8 cellular contexts compared by ENCODE assay signal in the genomic region with DNA sequence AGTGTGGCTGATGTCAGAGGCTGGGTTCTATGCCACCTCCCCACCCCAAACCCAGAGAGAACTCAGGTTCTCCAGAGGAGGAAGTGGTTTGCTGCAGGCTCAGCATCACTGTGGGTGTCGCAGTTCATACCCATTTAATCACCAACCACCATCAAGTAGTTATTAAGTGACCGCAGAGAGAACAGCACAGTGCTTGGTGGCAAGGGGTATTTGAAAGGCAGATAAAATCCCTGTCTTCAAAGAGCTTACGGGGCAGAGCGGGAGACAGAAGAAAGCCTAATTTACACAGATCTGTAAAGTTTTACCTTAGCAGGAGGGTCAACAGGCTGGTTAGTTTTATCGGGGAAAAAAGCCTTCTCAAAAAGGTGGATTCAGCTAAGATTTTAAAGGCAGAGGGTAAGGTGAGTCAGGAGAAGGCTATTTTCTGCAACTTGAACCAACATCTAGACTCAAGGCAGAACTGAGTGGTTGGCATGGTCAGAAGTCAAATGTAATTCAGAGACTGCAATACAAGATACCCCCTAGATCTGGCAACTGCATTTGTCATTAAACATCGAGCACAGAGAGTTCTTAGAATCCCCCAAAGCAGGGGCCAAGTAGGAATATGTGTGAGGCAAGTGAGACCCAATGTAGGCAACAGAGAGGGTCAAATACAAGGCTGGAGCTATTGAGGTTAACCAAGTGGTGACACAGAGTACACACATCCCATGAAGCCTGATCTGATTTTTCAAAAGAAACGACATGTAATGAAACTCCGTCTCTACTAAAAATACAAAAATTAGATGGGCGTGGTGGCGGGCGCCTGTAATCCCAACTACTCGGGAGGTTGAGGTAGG. TPM values are rescaled to one million over a fixed set of nuclear protein-coding genes. Genes with fewer than 3 reads are reported as not detected.
DNase-seq lines count a peak whose midpoint lies in the region; ATAC-seq and TF ChIP-seq lines count a peak whose summit lies in the region.

No MANE protein-coding gene starts in this region.

- H3K4me3 ChIP-seq in uterus: no peak overlapping the region

- H3K9me3 ChIP-seq in uterus: no peaks in the 10 kb centered on the region

- intact Hi-C loops in uterus (cut with DNase I; ENCODE audit: low total_unique reads): no loop called here

- H3K36me3 ChIP-seq in uterus: no peaks in the 10 kb centered on the region

- TF ChIP-seq CTCF in uterus (IDR thresholded peaks at IDR 0.05): no peak

- no peaks in the 10 kb centered on the region for H3K27me3 ChIP-seq in uterus

- TF ChIP-seq POLR2A in uterus (IDR thresholded peaks at IDR 0.05): no peak

- H3K4me1 ChIP-seq in uterus: peaks cover 0 to 26% of the 10 kb centered on the region in 2 donors

- ATAC-seq in GM19324 (IDR thresholded peaks at IDR 0.05; ENCODE audit: low FRiP score, unreplicated experiment) (peak; percentile 47), HG03571 (IDR thresholded peaks at IDR 0.05; ENCODE audit: unreplicated experiment) (no peak), GM21526 (IDR thresholded peaks at IDR 0.05; ENCODE audit: low FRiP score, unreplicated experiment) (no peak)

- DNase-seq in activated CD4-positive, CD25-positive, alpha-beta regulatory T cell (lab: John Stamatoyannopoulos, UW): peak in 3 of 4 experiments; percentile 39 to 57 (median 54)
- peak; percentile 72 for DNase-seq in effector CD4-positive, alpha-beta T cell
- DNase-seq in stimulated activated CD8-positive, alpha-beta memory T cell treated with anti-CD3 and anti-CD28 coated beads, Interleukin-12 subunit alpha, Interleukin-12 subunit beta, amount 100 ng/mL, for 1 hour (ENCODE audit: low read depth): peak; percentile 66
- no peak for DNase-seq in NCI-H187 treated with DMSO at 0.1 percent for 48 hours (lab: John Stamatoyannopoulos, UW)
- DNase-seq in uterus: no peak

- peak overlapping the region in 1 of 2 donors; percentile 90 for H3K27ac ChIP-seq in uterus

RNA-seq across cellular contexts. Expression of a gene that starts 13.2 kb away (rescaled TPM):
- total RNA-seq in uterus: 100 to 1,000 TPM in 1 of 4 donors, 10 to 100 TPM in 3; 29.6 to 211 (median 41.2) TPM

RNA-seq across cellular contexts. Expression of a gene that starts 39.4 kb away (rescaled TPM):
- total RNA-seq in uterus: over 10,000 TPM in 1 of 4 donors, under 1 TPM in 3; under 0.01 to 24,687 (median under 0.01) TPM

RNA-seq across cellular contexts. Expression of a gene that starts 40.7 kb away (rescaled TPM):
- total RNA-seq in uterus: 1,000 to 10,000 TPM in 1 of 4 donors, under 1 TPM in 3; under 0.01 to 2,308 (median under 0.01) TPM

RNA-seq across cellular contexts. Expression of a gene that starts 49.8 kb away (rescaled TPM):
- total RNA-seq in uterus: 1 to 10 TPM in 3 of 4 donors, not detected in 1; 1.2 to 4.1 (median 1.5) TPM

RNA-seq across cellular contexts. Expression of a gene that starts 51.4 kb away (rescaled TPM):
- total RNA-seq in uterus: 1,000 to 10,000 TPM; 1,775 to 3,691 (median 3,260) TPM

Comparison
In these comparisons a context has a peak if more than half of its experiments do, and no peak if none do; other contexts are left out.
1. DNase-seq: peak in activated CD4-positive, CD25-positive, alpha-beta regulatory T cell (3 of 4), effector CD4-positive, alpha-beta T cell (single experiment) and stimulated activated CD8-positive, alpha-beta memory T cell treated with anti-CD3 and anti-CD28 coated beads, Interleukin-12 subunit alpha, Interleukin-12 subunit beta, amount 100 ng/mL, for 1 hour (single experiment); none in NCI-H187 treated with DMSO at 0.1 percent for 48 hours (single experiment) and uterus (0 of 2).